ENCODE assay signal across 22 cellular contexts in genomic region chr7:37973915-37974314, GRCh38. TPM values are rescaled to one million over a fixed set of nuclear protein-coding genes. Genes with fewer than 3 reads are reported as not detected.
DNase-seq lines count a peak whose midpoint lies in the region; ATAC-seq, FAIRE-seq and TF ChIP-seq lines count a peak whose summit lies in the region.
"Had no signal": no experiment of that assay in that cellular context is flagged by ENCODE, and none has a peak within 500 bp of the region (broad histone marks: within the 10 kb centered on the region; RNA-seq: fewer than 3 reads in every experiment).

No MANE protein-coding gene starts in this region.

- no peak overlapping the region for H3K9ac ChIP-seq in H9 (ENCODE audit: extremely low read depth, insufficient read length, low read length)
- no peak overlapping the region for H3K9ac ChIP-seq in GM12878 (ENCODE audit: control insufficient read depth, insufficient read depth, low read length)

- TF ChIP-seq RAD21 in GM12878 (IDR thresholded peaks at IDR 0.05; ENCODE audit: insufficient read depth, low read depth, low read length): no peak

- no peak overlapping the region for H2BK12ac ChIP-seq in H9 (ENCODE audit: insufficient read length, low read depth, low read length)

- no peaks in the 10 kb centered on the region for H4K20me1 ChIP-seq in H9 (ENCODE audit: control insufficient read depth, insufficient read depth, insufficient read length)
- H4K20me1 ChIP-seq in GM12878 (ENCODE audit: control insufficient read depth, insufficient read depth): no peaks in the 10 kb centered on the region

- POLR2A ChIA-PET in GM12878 (lab: Charles Lee): no interaction called here
- POLR2A ChIA-PET in Caco-2 (lab: Charles Lee): no interaction called here

- no peaks in the 10 kb centered on the region for H3K9me3 ChIP-seq in H9 (ENCODE audit: control insufficient read depth, low read depth, low read length)
- no peaks in the 10 kb centered on the region for H3K9me3 ChIP-seq in GM12878 (replicated peaks; ENCODE audit: control insufficient read depth, insufficient read depth, low read length)
- no peaks in the 10 kb centered on the region for H3K9me3 ChIP-seq in Caco-2

- CTCF ChIA-PET in GM12878 (lab: Yijun Ruan, JAX): interaction anchor here (0.6 to 1.7 kb wide), 8 partner anchors 11 to 1364 kb away, joined by 3 to 10 read pairs (median 4); no protein-coding TSS in a partner anchor
- CTCF ChIA-PET in Caco-2 (lab: Charles Lee): no interaction called here

- H3K27me3 ChIP-seq in H9 (ENCODE audit: insufficient read depth, low read length): no peaks in the 10 kb centered on the region
- no peaks in the 10 kb centered on the region for H3K27me3 ChIP-seq in GM12878 (replicated peaks in 1 of 2; ENCODE audit: control insufficient read depth in 2 of 2, insufficient read depth in 2 of 2, low read length in 1 of 2)
- H3K27me3 ChIP-seq in Caco-2 (replicated peaks; ENCODE audit: control insufficient read depth, insufficient read depth, low read length): no peaks in the 10 kb centered on the region
- H3K27me3 ChIP-seq: SJCRH30 had no signal

- H3K4me2 ChIP-seq in H9 (ENCODE audit: insufficient read depth, insufficient read length, low read length): no peak overlapping the region
- no peak overlapping the region for H3K4me2 ChIP-seq in GM12878 (ENCODE audit: control insufficient read depth, insufficient read depth)

- no peak overlapping the region for H4K5ac ChIP-seq in H9 (ENCODE audit: insufficient read length, low read depth, low read length)

- BruUV-seq in GM12878 (replicated peaks; lab: Mats Ljungman, UMichigan) (no TSS peak), Caco-2 (replicated peaks; lab: Mats Ljungman, UMichigan) (no TSS peak)

- SMC1A ChIA-PET in GM12878 (lab: Charles Lee; ENCODE audit: uncharacterized antibody, unreplicated experiment): interaction anchor here (0.8 to 2.2 kb wide), 6 partner anchors 11 to 49 kb away, joined by 3 to 10 read pairs (median 6); no protein-coding TSS in a partner anchor

- peaks cover 5% of the 10 kb centered on the region for H3K27me3 Mint-ChIP-seq in activated T-cell treated with anti-CD3 and anti-CD28 coated beads, Interleukin-2, amount 50 U/mL, for 72 hours (ENCODE audit: low read depth)
- H3K27me3 Mint-ChIP-seq in H9 (ENCODE audit: low read depth) (no peaks in the 10 kb centered on the region; the same call in none of the 2 replicates), Caco-2 (ENCODE audit: insufficient read depth, unreplicated experiment) (peaks cover 2% of the 10 kb centered on the region)

- no peak for TF ChIP-seq CTCF in H9 (conservative IDR thresholded peaks at IDR 0.05)
- TF ChIP-seq CTCF in GM12878 (IDR thresholded peaks at IDR 0.05 in 2 of 3, conservative IDR thresholded peaks at IDR 0.05 in 1 of 3; ENCODE audit: control insufficient read depth in 2 of 3, extremely low read depth in 1 of 3, insufficient read depth in 1 of 3, low read depth in 3 of 3, low read length in 3 of 3): no peak
- no peak for TF ChIP-seq CTCF in Caco-2 (IDR thresholded peaks at IDR 0.05; ENCODE audit: insufficient read depth in 1 of 2, low read depth in 1 of 2, low read length in 1 of 2, severe bottlenecking in 1 of 2, unreplicated experiment in 1 of 2)

- no peaks in the 10 kb centered on the region for H3K9me3 Mint-ChIP-seq in activated T-cell treated with anti-CD3 and anti-CD28 coated beads, Interleukin-2, amount 50 U/mL, for 72 hours
- H3K9me3 Mint-ChIP-seq in H9: no peaks in the 10 kb centered on the region
- H3K9me3 Mint-ChIP-seq in Caco-2 (ENCODE audit: unreplicated experiment): no peaks in the 10 kb centered on the region

- no peak overlapping the region for H2BK5ac ChIP-seq in H9 (ENCODE audit: insufficient read length, low read length)

- no peak overlapping the region for H3T11ph ChIP-seq in H9 (ENCODE audit: low read length)

- no peak overlapping the region for H3K4ac ChIP-seq in H9 (ENCODE audit: low read depth, low read length)

- H3K36me3 Mint-ChIP-seq in activated T-cell treated with anti-CD3 and anti-CD28 coated beads, Interleukin-2, amount 50 U/mL, for 72 hours (ENCODE audit: insufficient read depth in 2 of 2): no peaks in the 10 kb centered on the region
- H3K36me3 Mint-ChIP-seq in H9 (ENCODE audit: insufficient read depth in 1 of 3, low read depth in 3 of 3) (no peaks in the 10 kb centered on the region), Caco-2 (ENCODE audit: insufficient read depth, unreplicated experiment) (no peaks in the 10 kb centered on the region)
- H3K36me3 Mint-ChIP-seq: CD14-positive monocyte had no signal

- no peak overlapping the region for H3K4me3 ChIP-seq in GM12878
- no peak overlapping the region for H3K4me3 ChIP-seq in Caco-2 (ENCODE audit: low read depth, low read length)
- H3K4me3 ChIP-seq: SJCRH30 had no signal

- no peak overlapping the region for H2BK120ac ChIP-seq in H9 (ENCODE audit: low read depth, low read length, poor library complexity, severe bottlenecking)

- peak; percentile 60 to 91 for ATAC-seq in activated T-cell treated with anti-CD3 and anti-CD28 coated beads, Interleukin-2, amount 50 U/mL, for 72 hours (replicated peaks in 1 of 2)
- peak; percentile 63 for ATAC-seq in GM12878
- peak; percentile 61 for ATAC-seq in stimulated activated naive CD8-positive, alpha-beta T cell treated with anti-CD3 and anti-CD28 coated beads, Interleukin-15, Interleukin-2, amounts not matched to agents 100 U/mL and 50 U/mL, for 24 hours
- no peak for ATAC-seq in HG02884 (IDR thresholded peaks at IDR 0.05; ENCODE audit: unreplicated experiment)
- no peak for ATAC-seq in GM19351 (IDR thresholded peaks at IDR 0.05; ENCODE audit: unreplicated experiment)
- ATAC-seq: HepG2 had no signal

- no peak overlapping the region for H2AK5ac ChIP-seq in H9 (ENCODE audit: insufficient read length, low read length)

- H3K18ac ChIP-seq in H9 (ENCODE audit: insufficient read length, low read depth, low read length): no peak overlapping the region

- no peak overlapping the region for H3K23ac ChIP-seq in H9 (ENCODE audit: insufficient read length, low read depth, low read length)

- H3K4me3 Mint-ChIP-seq in activated T-cell treated with anti-CD3 and anti-CD28 coated beads, Interleukin-2, amount 50 U/mL, for 72 hours: no peak overlapping the region
- no peak overlapping the region for H3K4me3 Mint-ChIP-seq in H9
- no peak overlapping the region for H3K4me3 Mint-ChIP-seq in Caco-2 (ENCODE audit: unreplicated experiment)
- H3K4me3 Mint-ChIP-seq: CD14-positive monocyte, HFFc6 had no signal

- FAIRE-seq in GM12878 (lab: Jason Lieb, UNC): no peak
- FAIRE-seq: GM12891, GM18507, H54, HepG2 had no signal

- H2AFZ ChIP-seq in H9 (ENCODE audit: low read length): no peak overlapping the region
- no peak overlapping the region for H2AFZ ChIP-seq in GM12878 (ENCODE audit: control insufficient read depth, low read depth, low read length)

- H3K79me2 ChIP-seq in H9 (ENCODE audit: insufficient read depth, low read length) (no peaks in the 10 kb centered on the region), GM12878 (ENCODE audit: control insufficient read depth, insufficient read depth, low read length) (no peaks in the 10 kb centered on the region)

- H3K14ac ChIP-seq in H9 (ENCODE audit: insufficient read depth, low read length): no peak overlapping the region

- H3K36me3 ChIP-seq in GM12878 (ENCODE audit: control insufficient read depth in 2 of 2, insufficient read depth in 2 of 2, low read length in 1 of 2) (no peaks in the 10 kb centered on the region), Caco-2 (ENCODE audit: control insufficient read depth, insufficient read depth, low read length) (no peaks in the 10 kb centered on the region)
- H3K36me3 ChIP-seq: SJCRH30 had no signal

- no peak overlapping the region for H4K91ac ChIP-seq in H9 (ENCODE audit: insufficient read length, low read depth, low read length)

- H3K4me1 ChIP-seq in H9 (ENCODE audit: insufficient read depth, low read length) (no peaks in the 10 kb centered on the region), GM12878 (ENCODE audit: control insufficient read depth, insufficient read depth, low read length) (no peaks in the 10 kb centered on the region), Caco-2 (no peaks in the 10 kb centered on the region)
- H3K4me1 ChIP-seq: SJCRH30 had no signal

- WGBS in H9 (ENCODE audit: extremely low coverage, insufficient read length, low lambda C conversion rate): no CpG with 5 or more reads among the region's 1 CpG
- WGBS in GM12878 (ENCODE audit: insufficient coverage, insufficient replicate concordance, low lambda C conversion rate, missing lambda C conversion rate): 0% methylated on average over 1 of the region's 1 CpG

- H2BK20ac ChIP-seq in H9 (ENCODE audit: low read depth, low read length, poor library complexity, severe bottlenecking): no peak overlapping the region

- RAD21 ChIA-PET in GM12878 (lab: Charles Lee; ENCODE audit: unreplicated experiment): interaction anchor here (0.8 to 1.4 kb wide), 3 partner anchors 28 to 46 kb away, joined by 3 to 5 read pairs (median 4); no protein-coding TSS in a partner anchor

- H4K8ac ChIP-seq in H9 (replicated peaks; ENCODE audit: insufficient read length, low read depth, low read length): no peak overlapping the region

- DNase-seq in activated T-cell treated with anti-CD3 and anti-CD28 coated beads, Interleukin-2, amount 50 U/mL, for 72 hours: no peak
- DNase-seq in activated T-cell treated with anti-CD3 and anti-CD28 coated beads, Interleukin-2, amount 50 U/mL, for 1 hour: no peak
- no peak for DNase-seq in H9
- DNase-seq in GM12878 (ENCODE audit: low read depth, low spot score): no peak
- no peak for DNase-seq in stimulated activated naive CD8-positive, alpha-beta T cell treated with anti-CD3 and anti-CD28 coated beads, Interleukin-15, Interleukin-2, amounts not matched to agents 100 U/mL and 50 U/mL, for 24 hours
- DNase-seq in Caco-2: no peak
- DNase-seq: 8988T, COR-L47, DMS153, HFFc6, NCI-H1436, NCI-H2029, NCI-H526 had no signal

- in situ Hi-C loops in GM12878 (cut with MboI): no loop called here

- H3K23me2 ChIP-seq in H9 (ENCODE audit: insufficient read length, low read depth, low read length, poor library complexity, severe bottlenecking): no peaks in the 10 kb centered on the region

- intact Hi-C loops in GM12878 (cut with micrococcal nuclease; ENCODE audit: unreplicated experiment): no loop called here
- intact Hi-C loops in Caco-2 (cut with micrococcal nuclease; ENCODE audit: unreplicated experiment): no loop called here

- no peak for TF ChIP-seq EP300 in GM12878 (IDR thresholded peaks at IDR 0.05; ENCODE audit: borderline replicate concordance in 1 of 2, control insufficient read depth in 1 of 2, low read depth in 2 of 2, low read length in 2 of 2)

- no peak overlapping the region for H3K27ac Mint-ChIP-seq in activated T-cell treated with anti-CD3 and anti-CD28 coated beads, Interleukin-2, amount 50 U/mL, for 72 hours
- H3K27ac Mint-ChIP-seq in H9: no peak overlapping the region; a peak in 2 of 7 replicates
- H3K27ac Mint-ChIP-seq in Caco-2 (ENCODE audit: unreplicated experiment): no peak overlapping the region
- H3K27ac Mint-ChIP-seq: CD14-positive monocyte, HFFc6 had no signal

- peaks cover 6% of the 10 kb centered on the region for H3K4me1 Mint-ChIP-seq in activated T-cell treated with anti-CD3 and anti-CD28 coated beads, Interleukin-2, amount 50 U/mL, for 72 hours (ENCODE audit: low read depth)
- no peaks in the 10 kb centered on the region; a peak in 1 of 4 replicates for H3K4me1 Mint-ChIP-seq in H9
- no peaks in the 10 kb centered on the region for H3K4me1 Mint-ChIP-seq in Caco-2 (ENCODE audit: low read depth, unreplicated experiment)

- H3K56ac ChIP-seq in H9 (ENCODE audit: insufficient read length, low read depth, low read length): no peak overlapping the region

- no peaks in the 10 kb centered on the region for H3K79me1 ChIP-seq in H9 (ENCODE audit: insufficient read depth, low read depth, low read length, poor library complexity, severe bottlenecking)

- H3K27ac ChIP-seq in H9 (ENCODE audit: insufficient read length, low read depth, low read length) (no peak overlapping the region), GM12878 (ENCODE audit: control insufficient read depth, insufficient read depth) (no peak overlapping the region)
- H3K27ac ChIP-seq: SJCRH30 had no signal

- no peak for TF ChIP-seq POLR2A in GM12878 (IDR thresholded peaks at IDR 0.05; ENCODE audit: low read depth, low read length)

- H2BK15ac ChIP-seq in H9 (ENCODE audit: low read depth, low read length): 0 out of 2 replicates have a peak overlapping the region, but pooled peaks have one; percentile 38

RNA-seq across cellular contexts. Expression of gene EPDR1, which starts 53.5 kb away (rescaled TPM):
- 1 to 10 TPM; 1.7 to 2.6 TPM for total RNA-seq in activated T-cell treated with anti-CD3 and anti-CD28 coated beads, Interleukin-2, amount 50 U/mL, for 72 hours
- total RNA-seq in H9 (2021) (5.3 and 6.1 TPM in 2 replicates), GM12878 (2014; rRNA removed) (4.2 and 5.5 TPM in 2 replicates), GM12878 (2014; rRNA removed; fragmentation: Illumina TruSeq; extraction: Trizol) (2.9 and 3.1 TPM in 2 replicates), GM12878 (2021) (4.5 and 5.5 TPM in 2 replicates), Caco-2 (2022) (0.25 and 0.39 TPM in 2 replicates)
- 5.9 and 7.4 TPM in 2 replicates for total RNA-seq in GM12878 (2013; cell fraction: nucleolus; rRNA removed)
- 1.1 TPM for polyA plus RNA-seq in GM12878 (2011; ENCODE audit: low read depth)
- polyA plus RNA-seq in GM12878 (2011; rRNA removed) (18.8 and 21.4 TPM in 2 replicates), GM12878 (2014; fragmentation: Illumina TruSeq; extraction: Trizol) (3.6 and 4.4 TPM in 2 replicates), GM12878 (2014; fragmentation: Nextera tagmentation; extraction: Ambion mirVana) (1 to 10 TPM; 1.2 to 2.2 TPM), GM12878 (2014; rRNA removed) (4.2 and 4.9 TPM in 2 replicates), GM12878 (2016; fragmentation: Nextera tagmentation; extraction: Ambion mirVana) (1 to 10 TPM; 5.4 to 6.7 TPM)
- 15.4 and 15.9 TPM in 2 replicates for polyA plus RNA-seq in GM12878 (2011; cell fraction: cytosol; rRNA removed)
- 8.1 and 8.7 TPM in 2 replicates for polyA plus RNA-seq in GM12878 (2011; cell fraction: nucleus; rRNA removed)
- 0.95 and 3.3 TPM in 2 replicates for polyA plus RNA-seq in GM12878 (2012)
- polyA minus RNA-seq in GM12878 (2011; rRNA and poly(A)+ RNA removed): 9.5 and 10.3 TPM in 2 replicates
- 5.5 and 7.6 TPM in 2 replicates for polyA minus RNA-seq in GM12878 (2011; cell fraction: cytosol; rRNA and poly(A)+ RNA removed)
- 11.5 and 17.2 TPM in 2 replicates for polyA minus RNA-seq in GM12878 (2011; cell fraction: nucleus; rRNA and poly(A)+ RNA removed)
- total RNA-seq: HFFc6, MCF 10A had no signal

RNA-seq across cellular contexts. Expression of gene SFRP4, which starts 57.3 kb away (rescaled TPM):
- not detected for total RNA-seq in activated T-cell treated with anti-CD3 and anti-CD28 coated beads, Interleukin-2, amount 50 U/mL, for 72 hours
- total RNA-seq in H9 (2021): not detected in 2 replicates
- not detected in 2 replicates for total RNA-seq in GM12878 (2013; cell fraction: nucleolus; rRNA removed)
- total RNA-seq in GM12878 (2014; rRNA removed): not detected in 2 replicates
- not detected in 2 replicates for total RNA-seq in GM12878 (2014; rRNA removed; fragmentation: Illumina TruSeq; extraction: Trizol)
- total RNA-seq in GM12878 (2021): 0.24 TPM in 1 of 2 replicates, not detected in the other
- polyA plus RNA-seq in GM12878 (2011; ENCODE audit: low read depth): not detected
- polyA plus RNA-seq in GM12878 (2011; rRNA removed): 0.14 and 0.20 TPM in 2 replicates
- 0.06 and 0.08 TPM in 2 replicates for polyA plus RNA-seq in GM12878 (2011; cell fraction: cytosol; rRNA removed)
- 0.07 and 0.13 TPM in 2 replicates for polyA plus RNA-seq in GM12878 (2011; cell fraction: nucleus; rRNA removed)
- 0.04 and 0.08 TPM in 2 replicates for polyA plus RNA-seq in GM12878 (2012)
- polyA plus RNA-seq in GM12878 (2014; fragmentation: Illumina TruSeq; extraction: Trizol): not detected in 2 replicates
- under 1 TPM in 1 of 2 experiments, not detected in 1; 0.02 TPM for polyA plus RNA-seq in GM12878 (2014; fragmentation: Nextera tagmentation; extraction: Ambion mirVana)
- 0.03 and 0.15 TPM in 2 replicates for polyA plus RNA-seq in GM12878 (2014; rRNA removed)
- polyA plus RNA-seq in GM12878 (2016; fragmentation: Nextera tagmentation; extraction: Ambion mirVana): not detected
- polyA minus RNA-seq in GM12878 (2011; rRNA and poly(A)+ RNA removed): 0.10 and 0.29 TPM in 2 replicates
- polyA minus RNA-seq in GM12878 (2011; cell fraction: cytosol; rRNA and poly(A)+ RNA removed): not detected in 2 replicates
- 0.24 TPM in 1 of 2 replicates, not detected in the other for polyA minus RNA-seq in GM12878 (2011; cell fraction: nucleus; rRNA and poly(A)+ RNA removed)
- not detected in 2 replicates for total RNA-seq in Caco-2 (2022)
- total RNA-seq: HFFc6, MCF 10A had no signal
- polyA plus RNA-seq: CD14-positive monocyte had no signal

Comparison
In these comparisons a context has a peak if more than half of its experiments do, and no peak if none do; other contexts are left out.
1. ATAC-seq: peak in activated T-cell treated with anti-CD3 and anti-CD28 coated beads, Interleukin-2, amount 50 U/mL, for 72 hours (2 of 2), GM12878 (single experiment) and stimulated activated naive CD8-positive, alpha-beta T cell treated with anti-CD3 and anti-CD28 coated beads, Interleukin-15, Interleukin-2, amounts not matched to agents 100 U/mL and 50 U/mL, for 24 hours (single experiment); none in HG02884 (single experiment) and GM19351 (single experiment).